Comparison of ENCODE assay signal across 8 cellular contexts in the genomic region with DNA sequence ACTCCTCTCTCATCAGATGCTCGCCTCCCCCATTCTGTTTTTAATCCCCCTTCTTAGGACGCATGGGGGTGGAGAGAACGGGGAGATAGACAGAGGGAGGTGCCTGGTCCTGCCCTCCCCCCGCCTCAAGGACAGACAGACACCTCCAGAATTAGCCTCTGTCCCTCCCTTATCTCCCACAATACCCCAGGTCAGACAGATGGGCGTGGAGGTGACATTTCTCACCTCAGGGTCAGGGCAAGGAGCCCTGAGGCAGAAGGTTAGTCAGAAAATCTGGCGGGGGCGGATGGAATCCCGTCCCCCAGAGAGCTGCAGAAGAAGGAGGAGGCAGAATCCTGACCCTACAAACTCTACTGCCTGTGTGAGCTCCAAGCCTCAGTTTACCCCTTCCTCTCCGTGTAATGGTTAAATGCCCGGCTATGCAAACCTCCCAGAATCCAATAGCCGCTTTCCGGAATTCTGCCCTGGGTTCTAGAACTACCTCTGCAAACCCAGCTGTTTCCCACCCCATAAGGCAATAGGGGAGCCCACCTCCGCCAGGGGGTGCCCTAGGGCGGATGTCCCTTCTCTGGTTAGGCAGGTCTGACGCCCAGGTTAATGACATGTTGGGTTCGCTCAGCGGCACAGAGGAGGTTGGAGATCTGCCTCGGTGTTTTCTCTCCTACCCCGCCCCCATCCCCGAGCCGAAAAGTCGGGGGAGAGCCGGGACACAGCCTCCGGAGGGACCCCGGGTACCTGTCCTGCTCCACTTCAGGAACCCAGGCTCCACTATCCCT. TPM values are rescaled to one million over a fixed set of nuclear protein-coding genes. Genes with fewer than 3 reads are reported as not detected.
DNase-seq lines count a peak whose midpoint lies in the region; ATAC-seq, FAIRE-seq and TF ChIP-seq lines count a peak whose summit lies in the region.

No MANE protein-coding gene starts in this region.

- H3K9ac ChIP-seq in fibroblast of lung (ENCODE audit: insufficient read depth, low read length), result no peak overlapping the region

- intact Hi-C loops in pancreas (cut with DNase I), result no loop called here

- ATAC-seq in pancreas, result peak; percentile 22 to 35 (median 23)
- ATAC-seq in GM21723 (IDR thresholded peaks at IDR 0.05; ENCODE audit: unreplicated experiment), result no peak

- H3K27me3 ChIP-seq in fibroblast of lung (ENCODE audit: control insufficient read depth, insufficient read depth, low read length) (no peaks in the 10 kb centered on the region), pancreas (no peaks in the 10 kb centered on the region)

- H3K9me3 ChIP-seq in fibroblast of lung (ENCODE audit: control insufficient read depth, insufficient read depth, low read depth, low read length) (no peaks in the 10 kb centered on the region), pancreas (no peaks in the 10 kb centered on the region)

- TF ChIP-seq CTCF in fibroblast of lung (conservative IDR thresholded peaks at IDR 0.05 in 1 of 2, IDR thresholded peaks at IDR 0.05 in 1 of 2; ENCODE audit: low read depth in 1 of 2, low read length in 2 of 2) (peak; percentile 34 to 49), pancreas (IDR thresholded peaks at IDR 0.05) (peak; percentile 29 to 37 (median 31))

- no peak overlapping the region for H3K27ac ChIP-seq in fibroblast of lung (ENCODE audit: insufficient read depth, low read length)
- H3K27ac ChIP-seq in pancreas, result peak overlapping the region; percentile 92 to 99 (median 94)

- H3K4me1 ChIP-seq in fibroblast of lung (ENCODE audit: control insufficient read depth, extremely low read depth, insufficient read depth, low read length), result peaks cover 8% of the 10 kb centered on the region
- peaks cover 7 to 13% (median 8%) of the 10 kb centered on the region in 3 donors for H3K4me1 ChIP-seq in pancreas

- peak overlapping the region; percentile 20 for H3K4me2 ChIP-seq in fibroblast of lung (ENCODE audit: extremely low read depth, insufficient read depth, low read length)

- 6% methylated on average over 25 of the region's 25 CpGs for WGBS in pancreas, 2 donors

- H4K20me1 ChIP-seq in fibroblast of lung (ENCODE audit: control insufficient read depth, extremely low read depth, insufficient read depth, low read length), result no peaks in the 10 kb centered on the region

- no peak overlapping the region for H2AFZ ChIP-seq in fibroblast of lung (ENCODE audit: low read length)

- H3K4me3 ChIP-seq in fibroblast of lung (replicated peaks in 1 of 4; ENCODE audit: control extremely low read depth in 1 of 4, insufficient read depth in 1 of 4, low read depth in 3 of 4, low read length in 4 of 4) (peak overlapping the region in 2 of 4 experiments; percentile 93 to 96), pancreas (peak overlapping the region; percentile 52 to 92 (median 73))

- peaks cover 6% of the 10 kb centered on the region for H3K79me2 ChIP-seq in fibroblast of lung (ENCODE audit: control insufficient read depth, insufficient read depth, low read length)

- DNase-seq in NCI-H1436 (lab: John Stamatoyannopoulos, UW), result peak; percentile 54
- DNase-seq in NCI-H1436 treated with DMSO at 0.1 percent for 48 hours (lab: John Stamatoyannopoulos, UW), result no peak
- peak; percentile 57 to 75 for DNase-seq in NCI-H526 (lab: John Stamatoyannopoulos, UW)
- peak; percentile 48 for DNase-seq in activated T-cell treated with anti-CD3 and anti-CD28 coated beads for 4 hours
- DNase-seq in fibroblast of lung (ENCODE audit: low read depth in 2 of 2), result no peak
- peak; percentile 75 to 89 (median 82) for DNase-seq in pancreas
- no peak for DNase-seq in NCI-H446 (lab: John Stamatoyannopoulos, UW)

- H3K36me3 ChIP-seq in fibroblast of lung (ENCODE audit: control insufficient read depth, insufficient read depth, low read length) (no peaks in the 10 kb centered on the region), pancreas (no peaks in the 10 kb centered on the region)

- no peak for FAIRE-seq in pancreas (lab: Jason Lieb, UNC)

RNA-seq across cellular contexts. Expression of a gene that starts 0.9 kb away (rescaled TPM):
- total RNA-seq in fibroblast of lung (1.5 and 3.0 TPM in 2 replicates), pancreas (10 to 100 TPM; 22.8 to 42.7 (median 27.6) TPM)
- polyA plus RNA-seq in fibroblast of lung (1.2 and 5.8 TPM in 2 replicates), pancreas (10 to 100 TPM; 50.5 to 54.4 TPM)
- 4.1 and 12.9 TPM in 2 replicates for polyA plus RNA-seq in fibroblast of lung (2012)
- polyA minus RNA-seq in fibroblast of lung (ENCODE audit: low replicate concordance), result 0.74 and 8.8 TPM in 2 replicates

RNA-seq across cellular contexts. Expression of a gene that starts 2.5 kb away (rescaled TPM):
- 3.6 and 5.4 TPM in 2 replicates for total RNA-seq in fibroblast of lung
- polyA plus RNA-seq in fibroblast of lung, result 4.7 and 5.3 TPM in 2 replicates
- polyA plus RNA-seq in fibroblast of lung (2012), result 3.5 and 4.3 TPM in 2 replicates
- 5.8 and 7.2 TPM in 2 replicates for polyA minus RNA-seq in fibroblast of lung (ENCODE audit: low replicate concordance)
- total RNA-seq in pancreas, result 1 to 10 TPM in 5 of 6 donors, under 1 TPM in 1; 0.91 to 5.3 (median 2.9) TPM
- 1 to 10 TPM; 1.6 to 3.3 TPM for polyA plus RNA-seq in pancreas

RNA-seq across cellular contexts. Expression of a gene that starts 19.7 kb away (rescaled TPM):
- total RNA-seq in fibroblast of lung (81.1 and 81.4 TPM in 2 replicates), pancreas (10 to 100 TPM; 28.9 to 33.5 (median 32.9) TPM)
- polyA plus RNA-seq in fibroblast of lung (49.3 and 69.6 TPM in 2 replicates), pancreas (10 to 100 TPM; 35.3 to 42.3 TPM)
- polyA plus RNA-seq in fibroblast of lung (2012), result 104 and 125 TPM in 2 replicates
- 181 and 256 TPM in 2 replicates for polyA minus RNA-seq in fibroblast of lung (ENCODE audit: low replicate concordance)

RNA-seq across cellular contexts. Expression of a gene that starts 33.6 kb away (rescaled TPM):
- 16.7 and 21.6 TPM in 2 replicates for total RNA-seq in fibroblast of lung
- polyA plus RNA-seq in fibroblast of lung, result 51.6 and 57.1 TPM in 2 replicates
- polyA plus RNA-seq in fibroblast of lung (2012), result 53.0 and 82.5 TPM in 2 replicates
- polyA minus RNA-seq in fibroblast of lung (ENCODE audit: low replicate concordance), result 143 and 179 TPM in 2 replicates
- total RNA-seq in pancreas, result 10 to 100 TPM in 2 of 6 donors, 1 to 10 TPM in 4; 7.1 to 13.0 (median 8.1) TPM
- 10 to 100 TPM; 16.1 to 19.5 TPM for polyA plus RNA-seq in pancreas

Comparison
In these comparisons a context has a peak if more than half of its experiments do, and no peak if none do; other contexts are left out.
1. DNase-seq: peak in NCI-H1436 (single experiment), NCI-H526 (2 of 2), activated T-cell treated with anti-CD3 and anti-CD28 coated beads for 4 hours (single experiment) and pancreas (6 of 6); none in NCI-H1436 treated with DMSO at 0.1 percent for 48 hours (single experiment), fibroblast of lung (0 of 2) and NCI-H446 (0 of 2).